Comparison of ENCODE assay signal across 9 cellular contexts in the genomic region with DNA sequence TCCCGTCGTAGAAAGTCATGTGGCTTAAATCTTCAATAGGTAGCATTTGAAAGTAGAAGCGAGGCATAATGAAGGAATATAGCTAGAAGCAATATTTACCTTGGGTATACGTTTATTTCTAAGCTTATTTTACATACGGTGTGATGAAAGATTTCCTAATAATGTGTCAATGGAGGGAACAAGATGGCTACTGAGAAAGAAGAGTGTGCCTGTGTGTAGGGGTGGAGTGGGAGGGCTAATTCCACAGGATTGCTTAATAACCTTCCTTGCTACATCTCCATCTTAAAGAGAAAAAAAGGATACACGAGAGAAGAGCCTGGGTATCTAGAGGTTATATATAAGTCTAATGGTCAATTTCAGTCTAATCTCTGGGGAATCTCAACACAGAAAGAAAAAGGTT. TPM values are rescaled to one million over a fixed set of nuclear protein-coding genes. Genes with fewer than 3 reads are reported as not detected.
DNase-seq lines count a peak whose midpoint lies in the region; ATAC-seq and TF ChIP-seq lines count a peak whose summit lies in the region.
"Had no signal": no experiment of that assay in that cellular context is flagged by ENCODE, and none has a peak within 500 bp of the region (broad histone marks: within the 10 kb centered on the region; RNA-seq: fewer than 3 reads in every experiment).

No MANE protein-coding gene starts in this region.

- H3K9me3 Mint-ChIP-seq in brain (no peaks in the 10 kb centered on the region), naive B cell (no peaks in the 10 kb centered on the region)
- H3K9me3 Mint-ChIP-seq: IgD-negative memory B cell had no signal

- H3K4me3 Mint-ChIP-seq in brain (peak overlapping the region; percentile 95 to 98 (median 97)), naive B cell (peak overlapping the region in 6 of 8 donors; percentile 12 to 98 (median 52))

- in situ Hi-C loops in GM13976 (cut with MboI; ENCODE audit: low sequenced_read_pairs, unreplicated experiment) = no loop called here

- ATAC-seq in naive B cell (ENCODE audit: low read depth in 2 of 2) = no peak

- H3K36me3 Mint-ChIP-seq in brain (peaks cover 11% of the 10 kb centered on the region), naive B cell (no peaks in the 10 kb centered on the region)
- H3K36me3 Mint-ChIP-seq: IgD-negative memory B cell had no signal

- H3K27ac Mint-ChIP-seq in brain (peak overlapping the region in 3 of 5 experiments; percentile 76 to 100 (median 99)), naive B cell (peak overlapping the region in 3 of 6 donors; percentile 59 to 92 (median 63))

- DNase-seq in AML-193 (lab: John Stamatoyannopoulos, UW) (peak; percentile 93 to 95), M059J (ENCODE audit: low read depth) (peak; percentile 11), naive B cell (no peak), NCI-H128 (lab: John Stamatoyannopoulos, UW; ENCODE audit: unreplicated experiment) (no peak), GM13976 (ENCODE audit: low spot score) (no peak), NCI-H1930 (lab: John Stamatoyannopoulos, UW) (no peak), HuH-7.5 (ENCODE audit: low spot score) (no peak)

- H3K27me3 Mint-ChIP-seq in brain = peaks cover 4% of the 10 kb centered on the region
- no peaks in the 10 kb centered on the region for H3K27me3 Mint-ChIP-seq in naive B cell

- TF ChIP-seq CTCF in brain (conservative IDR thresholded peaks at IDR 0.05) (no peak), GM13976 (IDR thresholded peaks at IDR 0.05; ENCODE audit: borderline replicate concordance, control extremely low read depth, extremely low read depth, insufficient read depth, missing control alignments) (no peak)

- H3K4me1 Mint-ChIP-seq in brain (peaks cover 60% of the 10 kb centered on the region), naive B cell (peaks cover 19 to 29% (median 28%) of the 10 kb centered on the region in 3 donors)

RNA-seq across cellular contexts. Expression of gene SPART, which starts 2.0 kb away (rescaled TPM):
- 37.1 and 52.2 TPM in 2 replicates for total RNA-seq in M059J (2014; rRNA removed; shearing (Covaris generic))
- polyA plus RNA-seq in brain (ENCODE audit: insufficient read depth, low read depth, low replicate concordance) (11.8 TPM), naive B cell (ENCODE audit: low read depth in 6 of 6) (10 to 100 TPM; 14.7 to 47.9 (median 40.8) TPM)

RNA-seq across cellular contexts. Expression of gene CCDC169, which starts 46.6 kb away (rescaled TPM):
- total RNA-seq in M059J (2014; rRNA removed; shearing (Covaris generic)) = 3.7 and 5.0 TPM in 2 replicates
- polyA plus RNA-seq in brain (ENCODE audit: insufficient read depth, low read depth, low replicate concordance) = 0.31 TPM
- under 1 TPM in 1 of 6 donors, not detected in 5; 0.46 TPM for polyA plus RNA-seq in naive B cell (ENCODE audit: low read depth in 6 of 6)
- polyA plus RNA-seq: IgD-negative memory B cell had no signal

Comparison
In these comparisons a context has a peak if more than half of its experiments do, and no peak if none do; other contexts are left out.
1. DNase-seq: peak in AML-193 (2 of 2) and M059J (single experiment); none in naive B cell (single experiment), NCI-H128 (single experiment), GM13976 (single experiment), NCI-H1930 (0 of 2) and HuH-7.5 (single experiment).